8 cellular contexts compared by ENCODE assay signal in genomic region chr3:61181874-61182273, GRCh38.
A peak's percentile ranks its signal among the peaks of the same experiment; 100 is the strongest.
DNase-seq lines count a peak whose midpoint lies in the region; ATAC-seq, FAIRE-seq and TF ChIP-seq lines count a peak whose summit lies in the region.

No MANE protein-coding gene starts in this region.

- H3K4me2 ChIP-seq in mammary epithelial cell (ENCODE audit: insufficient read depth, low read depth, low read length) = no peak overlapping the region

- TF ChIP-seq CTCF in mammary epithelial cell (conservative IDR thresholded peaks at IDR 0.05 in 1 of 2, IDR thresholded peaks at IDR 0.05 in 1 of 2; ENCODE audit: extremely low read depth in 1 of 2, insufficient read depth in 1 of 2, low read depth in 1 of 2, low read length in 2 of 2) = no peak
- TF ChIP-seq CTCF in esophagus muscularis mucosa (IDR thresholded peaks at IDR 0.05) = no peak

- no peaks in the 10 kb centered on the region for H3K36me3 ChIP-seq in mammary epithelial cell (ENCODE audit: insufficient read depth, low read length)
- no peaks in the 10 kb centered on the region for H3K36me3 ChIP-seq in esophagus muscularis mucosa

- dilution Hi-C loops in mammary epithelial cell (cut with HindIII; ENCODE audit: low sequenced_read_pairs) = no loop called here

- H3K4me1 ChIP-seq in mammary epithelial cell (ENCODE audit: insufficient read depth, low read length) (no peaks in the 10 kb centered on the region), esophagus muscularis mucosa (peaks cover 0 to 9% (median 0%) of the 10 kb centered on the region in 4 donors)

- no peak overlapping the region for H3K9ac ChIP-seq in mammary epithelial cell (ENCODE audit: insufficient read depth, low read length)

- WGBS in mammary epithelial cell (ENCODE audit: low coverage, missing lambda C conversion rate) = 31% methylated on average over 2 of the region's 2 CpGs
- WGBS in esophagus muscularis mucosa = 78% methylated on average over 2 of the region's 2 CpGs

- DNase-seq in GM12892 (ENCODE audit: insufficient read length) (peak; percentile 13), mammary epithelial cell (peak; percentile 82), stromal cell of bone marrow (ENCODE audit: low read depth) (peak; percentile 71), esophagus muscularis mucosa (ENCODE audit: extremely low spot score) (no peak), midbrain (lab: John Stamatoyannopoulos, UW) (no peak)
- DNase-seq in activated CD8-positive, alpha-beta memory T cell treated with anti-CD3 and anti-CD28 coated beads, Interleukin-2, amount 50 U/mL, for 4 hours = no peak

- intact Hi-C loops in mammary epithelial cell (cut with micrococcal nuclease) (no loop called here), esophagus muscularis mucosa (cut with DNase I) (no loop called here)

- no peaks in the 10 kb centered on the region for H4K20me1 ChIP-seq in mammary epithelial cell (ENCODE audit: insufficient read depth, low read length)

- H3K27ac ChIP-seq in mammary epithelial cell (ENCODE audit: insufficient read depth, low read depth, low read length) = no peak overlapping the region
- H3K27ac ChIP-seq in esophagus muscularis mucosa (replicated peaks in 1 of 4) = no peak overlapping the region

- peak; percentile 92 for FAIRE-seq in GM12892 (lab: Jason Lieb, UNC)

- peak; percentile 95 for ATAC-seq in GM21515 (IDR thresholded peaks at IDR 0.05; ENCODE audit: unreplicated experiment)
- ATAC-seq in HG03565 (IDR thresholded peaks at IDR 0.05; ENCODE audit: unreplicated experiment) = peak; percentile 97

- no peak overlapping the region for H3K4me3 ChIP-seq in mammary epithelial cell (replicated peaks in 1 of 3; ENCODE audit: insufficient read depth in 1 of 3, low read depth in 2 of 3, low read length in 3 of 3)
- no peak overlapping the region for H3K4me3 ChIP-seq in esophagus muscularis mucosa

- CTCF ChIA-PET in mammary epithelial cell (lab: Charles Lee; ENCODE audit: low non-redundant PET) = no interaction called here

- BruUV-seq in mammary epithelial cell (replicated peaks; lab: Mats Ljungman, UMichigan) = no TSS peak

- TF ChIP-seq POLR2A in GM12892 (IDR thresholded peaks at IDR 0.05; ENCODE audit: low read depth, low read length) = no peak
- no peak for TF ChIP-seq POLR2A in esophagus muscularis mucosa (IDR thresholded peaks at IDR 0.05; ENCODE audit: low read depth)

- H3K27me3 ChIP-seq in mammary epithelial cell (ENCODE audit: insufficient read depth, low read length) = no peaks in the 10 kb centered on the region
- no peaks in the 10 kb centered on the region for H3K27me3 ChIP-seq in esophagus muscularis mucosa

- H3K79me2 ChIP-seq in mammary epithelial cell (ENCODE audit: insufficient read depth, low read length) = no peaks in the 10 kb centered on the region

- in situ Hi-C loops in mammary epithelial cell (cut with MboI; ENCODE audit: low sequenced_read_pairs in 2 of 2) = no loop called here

- H3K9me3 ChIP-seq in mammary epithelial cell (replicated peaks; ENCODE audit: insufficient read depth, low read length) = no peaks in the 10 kb centered on the region
- H3K9me3 ChIP-seq in esophagus muscularis mucosa = no peaks in the 10 kb centered on the region

- TF ChIP-seq EP300 in esophagus muscularis mucosa (IDR thresholded peaks at IDR 0.05) = no peak

- no peak overlapping the region for H2AFZ ChIP-seq in mammary epithelial cell (ENCODE audit: low read depth, low read length)

Comparison
In these comparisons a context has a peak if more than half of its experiments do, and no peak if none do; other contexts are left out.
1. DNase-seq: peak in GM12892 (single experiment), mammary epithelial cell (single experiment) and stromal cell of bone marrow (single experiment); none in activated CD8-positive, alpha-beta memory T cell treated with anti-CD3 and anti-CD28 coated beads, Interleukin-2, amount 50 U/mL, for 4 hours (single experiment), esophagus muscularis mucosa (single experiment) and midbrain (single experiment).